Comparison of ENCODE assay signal across 1 cellular context in the genomic region with DNA sequence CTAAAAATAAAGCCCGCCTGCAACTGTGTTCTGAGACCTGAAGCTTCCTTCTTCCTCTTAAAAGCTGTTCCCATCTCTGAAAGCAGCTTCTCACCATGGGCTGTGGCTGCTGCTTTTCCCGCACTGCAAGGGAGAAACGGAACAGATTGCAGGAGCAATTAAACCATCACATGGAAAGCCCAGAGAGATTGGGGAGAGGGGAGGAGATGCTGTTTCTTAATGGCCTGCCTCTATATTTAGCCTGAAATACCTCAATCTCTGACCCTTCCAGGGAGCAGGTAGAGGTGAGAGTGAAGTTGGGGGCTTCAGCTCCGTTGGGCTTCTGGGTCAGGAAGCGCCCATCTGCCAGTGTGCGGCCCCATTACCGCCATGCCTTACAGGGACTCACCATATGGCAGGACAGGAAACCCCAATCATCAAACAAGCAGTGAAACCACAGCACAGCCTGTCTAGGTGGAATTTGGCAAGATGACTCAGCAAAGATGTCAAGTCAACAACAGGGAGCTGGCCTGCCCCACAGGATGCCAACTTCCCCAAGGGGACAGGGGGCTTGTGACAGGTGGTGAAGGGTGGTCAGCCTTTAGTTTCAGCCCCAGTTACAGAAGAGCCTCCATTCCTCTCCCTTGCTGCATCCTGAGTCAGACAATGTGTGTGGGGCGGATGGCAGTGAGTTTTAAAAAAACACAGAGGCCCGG.
TF ChIP-seq lines count a peak whose summit lies in the region.

No MANE protein-coding gene starts in this region.

TF ChIP-seq in K562, 482 proteins besides CTCF, POLR2A, EP300 and RAD21 (continued from another document and continues in another):
- TF ChIP-seq, protein P1, sequence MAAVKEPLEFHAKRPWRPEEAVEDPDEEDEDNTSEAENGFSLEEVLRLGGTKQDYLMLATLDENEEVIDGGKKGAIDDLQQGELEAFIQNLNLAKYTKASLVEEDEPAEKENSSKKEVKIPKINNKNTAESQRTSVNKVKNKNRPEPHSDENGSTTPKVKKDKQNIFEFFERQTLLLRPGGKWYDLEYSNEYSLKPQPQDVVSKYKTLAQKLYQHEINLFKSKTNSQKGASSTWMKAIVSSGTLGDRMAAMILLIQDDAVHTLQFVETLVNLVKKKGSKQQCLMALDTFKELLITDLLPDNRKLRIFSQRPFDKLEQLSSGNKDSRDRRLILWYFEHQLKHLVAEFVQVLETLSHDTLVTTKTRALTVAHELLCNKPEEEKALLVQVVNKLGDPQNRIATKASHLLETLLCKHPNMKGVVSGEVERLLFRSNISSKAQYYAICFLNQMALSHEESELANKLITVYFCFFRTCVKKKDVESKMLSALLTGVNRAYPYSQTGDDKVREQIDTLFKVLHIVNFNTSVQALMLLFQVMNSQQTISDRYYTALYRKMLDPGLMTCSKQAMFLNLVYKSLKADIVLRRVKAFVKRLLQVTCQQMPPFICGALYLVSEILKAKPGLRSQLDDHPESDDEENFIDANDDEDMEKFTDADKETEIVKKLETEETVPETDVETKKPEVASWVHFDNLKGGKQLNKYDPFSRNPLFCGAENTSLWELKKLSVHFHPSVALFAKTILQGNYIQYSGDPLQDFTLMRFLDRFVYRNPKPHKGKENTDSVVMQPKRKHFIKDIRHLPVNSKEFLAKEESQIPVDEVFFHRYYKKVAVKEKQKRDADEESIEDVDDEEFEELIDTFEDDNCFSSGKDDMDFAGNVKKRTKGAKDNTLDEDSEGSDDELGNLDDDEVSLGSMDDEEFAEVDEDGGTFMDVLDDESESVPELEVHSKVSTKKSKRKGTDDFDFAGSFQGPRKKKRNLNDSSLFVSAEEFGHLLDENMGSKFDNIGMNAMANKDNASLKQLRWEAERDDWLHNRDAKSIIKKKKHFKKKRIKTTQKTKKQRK (IDR thresholded peaks at IDR 0.05; ENCODE audit: borderline replicate concordance, low read depth, low read length): no peak
- TF ChIP-seq ZMIZ1 (IDR thresholded peaks at IDR 0.05; ENCODE audit: low read depth in 2 of 2, low read length in 2 of 2) (no peak), SMAD1 (IDR thresholded peaks at IDR 0.05; ENCODE audit: low read depth, low read length, partially characterized antibody) (no peak), SMC3 (conservative IDR thresholded peaks at IDR 0.05; ENCODE audit: insufficient read depth, low read depth, low read length) (no peak), EZH2 (IDR thresholded peaks at IDR 0.05; ENCODE audit: borderline replicate concordance, low read depth, low read length) (no peak), MEIS2 (IDR thresholded peaks at IDR 0.05; ENCODE audit: partially characterized antibody) (peak; percentile 21), FOXK2 (conservative IDR thresholded peaks at IDR 0.05 in 1 of 2, IDR thresholded peaks at IDR 0.05 in 1 of 2; ENCODE audit: low read depth in 2 of 2) (0 out of 4 replicates have a peak, but pooled peaks of 1 of the 2 experiments have one; percentile 22), CTBP1 (IDR thresholded peaks at IDR 0.05; ENCODE audit: borderline replicate concordance) (peak; percentile 28; the same call in 1 of the 2 replicates), SMARCE1 (IDR thresholded peaks at IDR 0.05) (0 out of 2 replicates have a peak, but pooled peaks have one; percentile 26), PCBP1 (IDR thresholded peaks at IDR 0.05; ENCODE audit: low read depth, low read length, poor library complexity, severe bottlenecking) (no peak), POLR2AphosphoS5 (IDR thresholded peaks at IDR 0.05; ENCODE audit: control insufficient read depth, insufficient read depth, low read depth, low read length) (no peak), MAFK (IDR thresholded peaks at IDR 0.05; ENCODE audit: low read length) (peak; percentile 79), CCNT2 (IDR thresholded peaks at IDR 0.05; ENCODE audit: borderline replicate concordance, extremely low read depth, insufficient read length, low read depth, low read length) (no peak), ARID1B (IDR thresholded peaks at IDR 0.05) (0 out of 2 replicates have a peak, but pooled peaks have one; percentile 16), PRMT5 (CRISPR knock-in tag; IDR thresholded peaks at IDR 0.05) (no peak), CHD1 (IDR thresholded peaks at IDR 0.05; ENCODE audit: low read length) (no peak), NFE2L1 (tag; IDR thresholded peaks at IDR 0.05; ENCODE audit: borderline replicate concordance, low read depth) (peak; percentile 56; the same call in 1 of the 2 replicates), PHF8 (IDR thresholded peaks at IDR 0.05; ENCODE audit: borderline replicate concordance, low read length) (no peak), MGA (IDR thresholded peaks at IDR 0.05) (no peak)
- TF ChIP-seq, protein P2, sequence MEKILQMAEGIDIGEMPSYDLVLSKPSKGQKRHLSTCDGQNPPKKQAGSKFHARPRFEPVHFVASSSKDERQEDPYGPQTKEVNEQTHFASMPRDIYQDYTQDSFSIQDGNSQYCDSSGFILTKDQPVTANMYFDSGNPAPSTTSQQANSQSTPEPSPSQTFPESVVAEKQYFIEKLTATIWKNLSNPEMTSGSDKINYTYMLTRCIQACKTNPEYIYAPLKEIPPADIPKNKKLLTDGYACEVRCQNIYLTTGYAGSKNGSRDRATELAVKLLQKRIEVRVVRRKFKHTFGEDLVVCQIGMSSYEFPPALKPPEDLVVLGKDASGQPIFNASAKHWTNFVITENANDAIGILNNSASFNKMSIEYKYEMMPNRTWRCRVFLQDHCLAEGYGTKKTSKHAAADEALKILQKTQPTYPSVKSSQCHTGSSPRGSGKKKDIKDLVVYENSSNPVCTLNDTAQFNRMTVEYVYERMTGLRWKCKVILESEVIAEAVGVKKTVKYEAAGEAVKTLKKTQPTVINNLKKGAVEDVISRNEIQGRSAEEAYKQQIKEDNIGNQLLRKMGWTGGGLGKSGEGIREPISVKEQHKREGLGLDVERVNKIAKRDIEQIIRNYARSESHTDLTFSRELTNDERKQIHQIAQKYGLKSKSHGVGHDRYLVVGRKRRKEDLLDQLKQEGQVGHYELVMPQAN (IDR thresholded peaks at IDR 0.05; ENCODE audit: borderline replicate concordance): no peak
- TF ChIP-seq, protein P3, sequence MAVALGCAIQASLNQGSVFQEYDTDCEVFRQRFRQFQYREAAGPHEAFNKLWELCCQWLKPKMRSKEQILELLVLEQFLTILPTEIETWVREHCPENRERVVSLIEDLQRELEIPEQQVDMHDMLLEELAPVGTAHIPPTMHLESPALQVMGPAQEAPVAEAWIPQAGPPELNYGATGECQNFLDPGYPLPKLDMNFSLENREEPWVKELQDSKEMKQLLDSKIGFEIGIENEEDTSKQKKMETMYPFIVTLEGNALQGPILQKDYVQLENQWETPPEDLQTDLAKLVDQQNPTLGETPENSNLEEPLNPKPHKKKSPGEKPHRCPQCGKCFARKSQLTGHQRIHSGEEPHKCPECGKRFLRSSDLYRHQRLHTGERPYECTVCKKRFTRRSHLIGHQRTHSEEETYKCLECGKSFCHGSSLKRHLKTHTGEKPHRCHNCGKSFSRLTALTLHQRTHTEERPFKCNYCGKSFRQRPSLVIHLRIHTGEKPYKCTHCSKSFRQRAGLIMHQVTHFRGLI (CRISPR knock-in tag; IDR thresholded peaks at IDR 0.05): no peak
- TF ChIP-seq, protein P4, sequence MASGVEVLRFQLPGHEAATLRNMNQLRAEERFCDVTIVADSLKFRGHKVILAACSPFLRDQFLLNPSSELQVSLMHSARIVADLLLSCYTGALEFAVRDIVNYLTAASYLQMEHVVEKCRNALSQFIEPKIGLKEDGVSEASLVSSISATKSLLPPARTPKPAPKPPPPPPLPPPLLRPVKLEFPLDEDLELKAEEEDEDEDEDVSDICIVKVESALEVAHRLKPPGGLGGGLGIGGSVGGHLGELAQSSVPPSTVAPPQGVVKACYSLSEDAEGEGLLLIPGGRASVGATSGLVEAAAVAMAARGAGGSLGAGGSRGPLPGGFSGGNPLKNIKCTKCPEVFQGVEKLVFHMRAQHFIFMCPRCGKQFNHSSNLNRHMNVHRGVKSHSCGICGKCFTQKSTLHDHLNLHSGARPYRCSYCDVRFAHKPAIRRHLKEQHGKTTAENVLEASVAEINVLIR (CRISPR knock-in tag; IDR thresholded peaks at IDR 0.05): no peak
- TF ChIP-seq, protein P5, sequence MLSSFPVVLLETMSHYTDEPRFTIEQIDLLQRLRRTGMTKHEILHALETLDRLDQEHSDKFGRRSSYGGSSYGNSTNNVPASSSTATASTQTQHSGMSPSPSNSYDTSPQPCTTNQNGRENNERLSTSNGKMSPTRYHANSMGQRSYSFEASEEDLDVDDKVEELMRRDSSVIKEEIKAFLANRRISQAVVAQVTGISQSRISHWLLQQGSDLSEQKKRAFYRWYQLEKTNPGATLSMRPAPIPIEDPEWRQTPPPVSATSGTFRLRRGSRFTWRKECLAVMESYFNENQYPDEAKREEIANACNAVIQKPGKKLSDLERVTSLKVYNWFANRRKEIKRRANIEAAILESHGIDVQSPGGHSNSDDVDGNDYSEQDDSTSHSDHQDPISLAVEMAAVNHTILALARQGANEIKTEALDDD (IDR thresholded peaks at IDR 0.05): no peak
